Comparison of ENCODE assay signal across 20 cellular contexts in the genomic region with DNA sequence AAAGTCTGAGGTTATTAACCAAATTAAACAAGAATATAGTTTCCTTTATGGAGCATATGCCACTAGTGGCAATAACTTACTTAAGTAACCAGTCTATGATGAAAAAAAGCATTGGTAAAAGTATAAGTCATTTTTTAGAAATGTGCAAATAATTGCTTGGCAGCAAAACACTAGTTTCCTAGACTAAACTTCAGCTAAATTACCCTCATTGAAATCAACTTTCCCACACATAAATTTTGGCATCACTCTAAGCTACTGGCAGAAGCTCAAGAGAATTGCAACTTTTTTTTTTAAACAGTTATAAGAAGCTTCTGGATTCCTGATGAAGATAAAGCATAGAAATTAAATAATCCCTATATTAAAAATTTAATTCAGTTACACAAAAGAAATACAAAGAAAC. TPM values are rescaled to one million over a fixed set of nuclear protein-coding genes. Genes with fewer than 3 reads are reported as not detected.
A peak's percentile ranks its signal among the peaks of the same experiment; 100 is the strongest.
DNase-seq lines count a peak whose midpoint lies in the region; ATAC-seq and TF ChIP-seq lines count a peak whose summit lies in the region.
"Had no signal": no experiment of that assay in that cellular context is flagged by ENCODE, and none has a peak within 500 bp of the region (broad histone marks: within the 10 kb centered on the region; RNA-seq: fewer than 3 reads in every experiment).

No MANE protein-coding gene starts in this region.

- H3K36me3 ChIP-seq in A673 (ENCODE audit: insufficient read depth, low read length, poor library complexity, severe bottlenecking): no peaks in the 10 kb centered on the region
- H3K36me3 ChIP-seq in HUES64 (ENCODE audit: insufficient read depth, low read length): no peaks in the 10 kb centered on the region
- no peaks in the 10 kb centered on the region for H3K36me3 ChIP-seq in right lobe of liver
- no peaks in the 10 kb centered on the region for H3K36me3 ChIP-seq in testis (ENCODE audit: low read depth, missing control alignments)
- H3K36me3 ChIP-seq: cardiac muscle cell, stomach had no signal

- DNase-seq in A673 (ENCODE audit: low spot score) (peak; percentile 71), cardiac fibroblast (ENCODE audit: low read depth in 2 of 2) (peak; percentile 13 to 85), right lobe of liver (no peak), NCI-H1436 (lab: John Stamatoyannopoulos, UW) (no peak), COR-L47 (lab: John Stamatoyannopoulos, UW) (no peak), testis (no peak)
- DNase-seq: activated CD4-positive, alpha-beta T cell treated with anti-CD3 and anti-CD28 coated beads, Interleukin-2, amount 10 ng/mL, durations not matched to agents 24 days and 14 days; CD8-positive, alpha-beta T cell; DMS79 treated with DMSO at 0.1 percent for 48 hours; head of caudate nucleus; HFFc6; Karpas-422; NCI-H1417; NCI-H526 treated with DMSO at 0.1 percent for 48 hours; SHP77; stomach had no signal

- CTCF ChIA-PET in A673 (lab: Charles Lee): no interaction called here

- intact Hi-C loops in A673 (cut with micrococcal nuclease; ENCODE audit: unreplicated experiment): no loop called here
- intact Hi-C loops in right lobe of liver (cut with DNase I): no loop called here
- intact Hi-C loops in testis (cut with DNase I; ENCODE audit: low total_unique reads): no loop called here

- H3K9me3 ChIP-seq in A673 (ENCODE audit: low read depth, low read length, poor library complexity, severe bottlenecking) (no peaks in the 10 kb centered on the region), HUES64 (ENCODE audit: insufficient read depth, low read depth, low read length) (no peaks in the 10 kb centered on the region), right lobe of liver (no peaks in the 10 kb centered on the region), testis (no peaks in the 10 kb centered on the region)
- H3K9me3 ChIP-seq: stomach had no signal

- H3K4me3 ChIP-seq in A673 (ENCODE audit: low read depth, low read length, poor library complexity, severe bottlenecking): no peak overlapping the region
- no peak overlapping the region for H3K4me3 ChIP-seq in HUES64 (ENCODE audit: low read length)
- H3K4me3 ChIP-seq in cardiac fibroblast (replicated peaks in 1 of 2; ENCODE audit: low read depth in 2 of 2, low read length in 2 of 2): no peak overlapping the region
- H3K4me3 ChIP-seq in right lobe of liver: no peak overlapping the region
- H3K4me3 ChIP-seq in testis: no peak overlapping the region
- H3K4me3 ChIP-seq: cardiac muscle cell, lung, stomach had no signal

- H3K27me3 ChIP-seq in A673 (replicated peaks; ENCODE audit: insufficient read depth, low read depth, low read length, poor library complexity): no peaks in the 10 kb centered on the region
- no peaks in the 10 kb centered on the region for H3K27me3 ChIP-seq in HUES64 (ENCODE audit: insufficient read depth, low read length)
- H3K27me3 ChIP-seq in right lobe of liver: no peaks in the 10 kb centered on the region
- no peaks in the 10 kb centered on the region for H3K27me3 ChIP-seq in testis
- H3K27me3 ChIP-seq: cardiac muscle cell, stomach had no signal

- H3K4me1 ChIP-seq in A673 (ENCODE audit: insufficient read depth, low read length, poor library complexity, severe bottlenecking) (peaks cover 50% of the 10 kb centered on the region), HUES64 (ENCODE audit: insufficient read depth, low read length) (peaks cover 82% of the 10 kb centered on the region), right lobe of liver (peaks cover 0 to 15% (median 6%) of the 10 kb centered on the region in 4 donors), testis (peaks cover 4% of the 10 kb centered on the region)

- TF ChIP-seq CTCF in A673 (conservative IDR thresholded peaks at IDR 0.05; ENCODE audit: low read depth, low read length) (no peak), cardiac fibroblast (IDR thresholded peaks at IDR 0.05; ENCODE audit: low read depth, low read length) (no peak), right lobe of liver (IDR thresholded peaks at IDR 0.05) (no peak), testis (IDR thresholded peaks at IDR 0.05) (no peak)

- H3K9ac ChIP-seq in HUES64 (ENCODE audit: low read depth, low read length): no peak overlapping the region

- ATAC-seq in right lobe of liver (peak in 3 of 4 donors; percentile 36 to 66 (median 48)), HG02571 (IDR thresholded peaks at IDR 0.05; ENCODE audit: unreplicated experiment) (no peak)
- ATAC-seq: CD8-positive, alpha-beta T cell had no signal

- TF ChIP-seq POLR2A in right lobe of liver (IDR thresholded peaks at IDR 0.05): no peak
- TF ChIP-seq POLR2A in testis (IDR thresholded peaks at IDR 0.05): no peak

- BruUV-seq in A673 (replicated peaks; lab: Mats Ljungman, UMichigan): no TSS peak

- POLR2A ChIA-PET in A673 (lab: Charles Lee; ENCODE audit: low non-redundant PET): no interaction called here

- H3K27ac ChIP-seq in A673 (ENCODE audit: low read depth, low read length, poor library complexity, severe bottlenecking) (peak overlapping the region; percentile 26), HUES64 (ENCODE audit: low read depth, low read length) (peak overlapping the region; percentile 21; the same call in 1 of the 2 replicates), right lobe of liver (peak overlapping the region in 2 of 3 donors; percentile 11 to 15), testis (no peak overlapping the region)

RNA-seq across cellular contexts. Expression of a gene that starts 12.5 kb away (rescaled TPM):
- total RNA-seq in A673 (2021): 101 and 105 TPM in 2 replicates
- 21.0 TPM for polyA plus RNA-seq in HUES64 (2013, experiment 1 of 2)
- 20.9 TPM for polyA plus RNA-seq in HUES64 (2013, experiment 2 of 2)
- 1 to 10 TPM; 1.8 to 3.6 (median 2.1) TPM for total RNA-seq in right lobe of liver
- total RNA-seq in testis: 10 to 100 TPM; 24.2 to 40.9 TPM
- polyA plus RNA-seq in testis (ENCODE audit: insufficient read depth, low read depth, low replicate concordance): 15.2 TPM

Comparison
In these comparisons a context has a peak if more than half of its experiments do, and no peak if none do; other contexts are left out.
1. DNase-seq: peak in A673 (single experiment) and cardiac fibroblast (2 of 2); none in right lobe of liver (0 of 3), NCI-H1436 (single experiment), COR-L47 (single experiment) and testis (single experiment).
2. H3K27ac ChIP-seq: peak in A673 (single experiment), HUES64 (single experiment) and right lobe of liver (2 of 3); none in testis (0 of 2).
3. RNA of a gene that starts 12.5 kb away (total RNA-seq): 101 to 105 TPM in A673 and 24.2 to 40.9 TPM in testis; 1.8 to 3.6 TPM in right lobe of liver; every median in the first group is over 4 times any median in the second.